In genomic region chr14:65210118-65210826, GRCh38 we compare ENCODE assay signal across 9 cellular contexts.
DNase-seq lines count a peak whose midpoint lies in the region; ATAC-seq and TF ChIP-seq lines count a peak whose summit lies in the region.
"Had no signal": no experiment of that assay in that cellular context is flagged by ENCODE, and none has a peak within 500 bp of the region (broad histone marks: within the 10 kb centered on the region; RNA-seq: fewer than 3 reads in every experiment).

No MANE protein-coding gene starts in this region.

- peaks cover 4% of the 10 kb centered on the region for H3K27me3 Mint-ChIP-seq in HFFc6 (ENCODE audit: insufficient read depth)
- H3K27me3 Mint-ChIP-seq in T-helper 1 cell treated with Interleukin-12 subunit alpha and Interleukin-12 subunit beta and Interleukin-4 antibody, amounts not matched to agents 30 μg/mL and 1 μg/mL, for 36 hours (ENCODE audit: low read depth), result no peaks in the 10 kb centered on the region

- H3K36me3 Mint-ChIP-seq in HFFc6 (ENCODE audit: low read depth), result no peaks in the 10 kb centered on the region
- peaks cover 7% of the 10 kb centered on the region for H3K36me3 Mint-ChIP-seq in T-helper 1 cell treated with Interleukin-12 subunit alpha and Interleukin-12 subunit beta and Interleukin-4 antibody, amounts not matched to agents 30 μg/mL and 1 μg/mL, for 36 hours (ENCODE audit: low read depth)

- peaks cover 56% of the 10 kb centered on the region for H3K4me1 Mint-ChIP-seq in HFFc6 (ENCODE audit: low read depth)
- H3K4me1 Mint-ChIP-seq in T-helper 1 cell treated with Interleukin-12 subunit alpha and Interleukin-12 subunit beta and Interleukin-4 antibody, amounts not matched to agents 30 μg/mL and 1 μg/mL, for 36 hours (ENCODE audit: low read depth), result peaks cover 61% of the 10 kb centered on the region

- no peak overlapping the region for H3K4me3 ChIP-seq in fibroblast of villous mesenchyme (ENCODE audit: low read depth, low read length)

- H3K27ac Mint-ChIP-seq in HFFc6, result peak overlapping the region; percentile 65
- H3K27ac Mint-ChIP-seq in T-helper 1 cell treated with Interleukin-12 subunit alpha and Interleukin-12 subunit beta and Interleukin-4 antibody, amounts not matched to agents 30 μg/mL and 1 μg/mL, for 36 hours, result peak overlapping the region; percentile 81
- H3K27ac Mint-ChIP-seq: H9 had no signal

- H3K9me3 Mint-ChIP-seq in HFFc6, result no peaks in the 10 kb centered on the region
- no peaks in the 10 kb centered on the region for H3K9me3 Mint-ChIP-seq in T-helper 1 cell treated with Interleukin-12 subunit alpha and Interleukin-12 subunit beta and Interleukin-4 antibody, amounts not matched to agents 30 μg/mL and 1 μg/mL, for 36 hours

- TF ChIP-seq CTCF in HFFc6 (IDR thresholded peaks at IDR 0.05) (no peak), fibroblast of villous mesenchyme (IDR thresholded peaks at IDR 0.05; ENCODE audit: insufficient read depth, low read depth, low read length) (no peak)

- peak; percentile 27 to 41 for DNase-seq in AML-193 (lab: John Stamatoyannopoulos, UW)
- DNase-seq in HFFc6, result no peak
- DNase-seq in fibroblast of villous mesenchyme (ENCODE audit: low read depth), result peak; percentile 51
- no peak for DNase-seq in cortex of kidney (lab: John Stamatoyannopoulos, UW)
- no peak for DNase-seq in NCI-H1105 (lab: John Stamatoyannopoulos, UW)
- no peak for DNase-seq in amygdala (lab: John Stamatoyannopoulos, UW)
- DNase-seq: H9 had no signal

- H3K4me3 Mint-ChIP-seq in HFFc6, result peak overlapping the region; percentile 53
- H3K4me3 Mint-ChIP-seq in T-helper 1 cell treated with Interleukin-12 subunit alpha and Interleukin-12 subunit beta and Interleukin-4 antibody, amounts not matched to agents 30 μg/mL and 1 μg/mL, for 36 hours, result peak overlapping the region; percentile 53
- H3K4me3 Mint-ChIP-seq: H9 had no signal

- no peak for ATAC-seq in HG02840 (IDR thresholded peaks at IDR 0.05; ENCODE audit: low FRiP score, unreplicated experiment)

Comparison
In these comparisons a context has a peak if more than half of its experiments do, and no peak if none do; other contexts are left out.
1. DNase-seq: peak in AML-193 (2 of 2) and fibroblast of villous mesenchyme (single experiment); none in HFFc6 (single experiment), cortex of kidney (single experiment), NCI-H1105 (single experiment) and amygdala (0 of 56).